Comparison of ENCODE assay signal across 11 cellular contexts in genomic region chr1:226672217-226672838, GRCh38.
A peak's percentile ranks its signal among the peaks of the same experiment; 100 is the strongest.
DNase-seq lines count a peak whose midpoint lies in the region; ATAC-seq and TF ChIP-seq lines count a peak whose summit lies in the region.
"Had no signal": no experiment of that assay in that cellular context is flagged by ENCODE, and none has a peak within 500 bp of the region (broad histone marks: within the 10 kb centered on the region; RNA-seq: fewer than 3 reads in every experiment).

No MANE protein-coding gene starts in this region.

- H3K4me3 Mint-ChIP-seq in MCF 10A (ENCODE audit: unreplicated experiment): no peak overlapping the region
- no peak overlapping the region for H3K4me3 Mint-ChIP-seq in activated T-helper 17 cell treated with anti-CD3 and anti-CD28 coated beads, Interleukin-2, amount 50 U/mL, for 72 hours
- no peak overlapping the region for H3K4me3 Mint-ChIP-seq in mesothelial cell of epicardium
- no peak overlapping the region for H3K4me3 Mint-ChIP-seq in type B pancreatic cell

- POLR2A ChIA-PET in MCF 10A (lab: Yijun Ruan, JAX): interaction anchor here (1.6 to 3.2 kb wide), 3 partner anchors 10 to 20 kb away, joined by 5 to 18 read pairs (median 12); no protein-coding TSS in a partner anchor
- POLR2A ChIA-PET in RWPE1 (lab: Yijun Ruan, JAX; ENCODE audit: low non-redundant PET): no interaction called here

- H3K4me3 ChIP-seq in breast epithelium: no peak overlapping the region
- H3K4me3 ChIP-seq: SK-N-MC had no signal

- intact Hi-C loops in breast epithelium (cut with DNase I; ENCODE audit: low total_unique reads): no loop called here
- intact Hi-C loops in MCF 10A (cut with micrococcal nuclease): no loop called here

- no peaks in the 10 kb centered on the region for H3K9me3 ChIP-seq in breast epithelium

- H3K27me3 Mint-ChIP-seq in MCF 10A (ENCODE audit: insufficient read depth, unreplicated experiment) (no peaks in the 10 kb centered on the region), mesothelial cell of epicardium (ENCODE audit: low read depth) (no peaks in the 10 kb centered on the region), type B pancreatic cell (no peaks in the 10 kb centered on the region)
- H3K27me3 Mint-ChIP-seq in activated T-helper 17 cell treated with anti-CD3 and anti-CD28 coated beads, Interleukin-2, amount 50 U/mL, for 72 hours: no peaks in the 10 kb centered on the region

- CTCF ChIA-PET in MCF 10A (lab: Yijun Ruan, JAX) (interaction anchor here (0.6 to 1.6 kb wide), 5 partner anchors 9 to 471 kb away, joined by 3 to 5 read pairs (median 4); no protein-coding TSS in a partner anchor), RWPE1 (lab: Yijun Ruan, JAX) (interaction anchor here (0.6 to 0.8 kb wide), 5 partner anchors 31 to 70 kb away, joined by 3 to 5 read pairs (median 3); no protein-coding TSS in a partner anchor)

- H3K36me3 ChIP-seq in breast epithelium: no peaks in the 10 kb centered on the region
- H3K36me3 ChIP-seq: brain microvascular endothelial cell had no signal

- TF ChIP-seq CTCF in breast epithelium (IDR thresholded peaks at IDR 0.05) (no peak), MCF 10A (IDR thresholded peaks at IDR 0.05; ENCODE audit: unreplicated experiment) (no peak), mesothelial cell of epicardium (IDR thresholded peaks at IDR 0.05; ENCODE audit: unreplicated experiment) (no peak), type B pancreatic cell (conservative IDR thresholded peaks at IDR 0.05) (no peak), RWPE1 (conservative IDR thresholded peaks at IDR 0.05; ENCODE audit: low read depth) (no peak)

- no TSS peak for BruUV-seq in MCF 10A (replicated peaks; lab: Mats Ljungman, UMichigan)

- H3K4me1 ChIP-seq in breast epithelium: peaks cover 1 to 16% of the 10 kb centered on the region in 2 donors

- H3K27ac ChIP-seq in breast epithelium (peak overlapping the region; percentile 20 to 89), RWPE1 (no peak overlapping the region)
- H3K27ac ChIP-seq: brain microvascular endothelial cell, SK-N-MC had no signal

- TF ChIP-seq POLR2A in breast epithelium (IDR thresholded peaks at IDR 0.05): no peak

- H3K36me3 Mint-ChIP-seq in MCF 10A (ENCODE audit: insufficient read depth, unreplicated experiment) (no peaks in the 10 kb centered on the region), mesothelial cell of epicardium (no peaks in the 10 kb centered on the region), type B pancreatic cell (peaks cover 7% of the 10 kb centered on the region)
- H3K36me3 Mint-ChIP-seq in activated T-helper 17 cell treated with anti-CD3 and anti-CD28 coated beads, Interleukin-2, amount 50 U/mL, for 72 hours (ENCODE audit: low read depth): peaks cover 46% of the 10 kb centered on the region

- H3K4me1 Mint-ChIP-seq in MCF 10A (ENCODE audit: insufficient read depth, unreplicated experiment) (peaks cover 24% of the 10 kb centered on the region), mesothelial cell of epicardium (peaks cover 16% of the 10 kb centered on the region), type B pancreatic cell (ENCODE audit: unreplicated experiment) (peaks cover 65% of the 10 kb centered on the region)
- H3K4me1 Mint-ChIP-seq in activated T-helper 17 cell treated with anti-CD3 and anti-CD28 coated beads, Interleukin-2, amount 50 U/mL, for 72 hours: peaks cover 52% of the 10 kb centered on the region

- DNase-seq in breast epithelium (ENCODE audit: low spot score in 2 of 2) (no peak), MCF 10A (ENCODE audit: unreplicated experiment) (no peak), mesothelial cell of epicardium (ENCODE audit: low spot score in 2 of 2, unreplicated experiment in 2 of 2) (no peak), type B pancreatic cell (ENCODE audit: extremely low spot score, unreplicated experiment) (no peak), KBM-7 (no peak), RWPE1 (ENCODE audit: low spot score) (no peak)
- no peak for DNase-seq in stimulated activated naive CD4-positive, alpha-beta T cell (lab: John Stamatoyannopoulos, UW)
- DNase-seq: brain microvascular endothelial cell, MV-4-11 had no signal

- H3K9me3 Mint-ChIP-seq in MCF 10A (ENCODE audit: unreplicated experiment): no peaks in the 10 kb centered on the region
- peaks cover 4% of the 10 kb centered on the region for H3K9me3 Mint-ChIP-seq in activated T-helper 17 cell treated with anti-CD3 and anti-CD28 coated beads, Interleukin-2, amount 50 U/mL, for 72 hours
- no peaks in the 10 kb centered on the region for H3K9me3 Mint-ChIP-seq in mesothelial cell of epicardium
- H3K9me3 Mint-ChIP-seq in type B pancreatic cell: no peaks in the 10 kb centered on the region

- in situ Hi-C loops in KBM-7 (cut with MboI; ENCODE audit: low pct_unique_long_range_greater_than_20kb, low sequenced_read_pairs): no loop called here

- ATAC-seq in activated T-helper 17 cell treated with anti-CD3 and anti-CD28 coated beads, Interleukin-2, amount 50 U/mL, for 72 hours (replicated peaks): no peak

- H3K27ac Mint-ChIP-seq in MCF 10A (ENCODE audit: low read depth, unreplicated experiment) (no peak overlapping the region), mesothelial cell of epicardium (peak overlapping the region; percentile 60), type B pancreatic cell (peak overlapping the region; percentile 84)
- H3K27ac Mint-ChIP-seq in activated T-helper 17 cell treated with anti-CD3 and anti-CD28 coated beads, Interleukin-2, amount 50 U/mL, for 72 hours: peak overlapping the region; percentile 86

- H3K27me3 ChIP-seq in breast epithelium: no peaks in the 10 kb centered on the region
- H3K27me3 ChIP-seq: brain microvascular endothelial cell had no signal
